ENCODE assay signal across 11 cellular contexts in genomic region chr14:103023881-103024473, GRCh38. TPM values are rescaled to one million over a fixed set of nuclear protein-coding genes. Genes with fewer than 3 reads are reported as not detected.
DNase-seq lines count a peak whose midpoint lies in the region; ATAC-seq and FAIRE-seq lines count a peak whose summit lies in the region.
"Had no signal": no experiment of that assay in that cellular context is flagged by ENCODE, and none has a peak within 500 bp of the region (broad histone marks: within the 10 kb centered on the region; RNA-seq: fewer than 3 reads in every experiment).

No MANE protein-coding gene starts in this region.

- no peak overlapping the region for H2BK15ac ChIP-seq in mesendoderm (replicated peaks; ENCODE audit: low read depth)

- H3K9ac ChIP-seq in mesendoderm (ENCODE audit: low read length), result no peak overlapping the region

- H3K4me1 ChIP-seq in mesendoderm (ENCODE audit: control insufficient read depth, low read depth, low read length), result no peaks in the 10 kb centered on the region

- H3K36me3 ChIP-seq in mesendoderm (ENCODE audit: control insufficient read depth, insufficient read depth, low read length), result no peaks in the 10 kb centered on the region
- H3K36me3 ChIP-seq: cardiac muscle cell had no signal

- H4K5ac ChIP-seq in mesendoderm (ENCODE audit: low read length), result no peak overlapping the region

- DNase-seq in Right ventricle myocardium inferior (ENCODE audit: missing footprints) (peak; percentile 49), cardiac septum (ENCODE audit: low spot score) (no peak), dermis microvascular lymphatic vessel endothelial cell (ENCODE audit: low read depth in 2 of 2) (peak; percentile 52 to 83), mesendoderm (peak; percentile 25), urothelium cell line (ENCODE audit: low spot score) (peak; percentile 10), activated T-cell treated with anti-CD3 and anti-CD28 coated beads for 4 hours (no peak)
- DNase-seq: NCI-H187 treated with DMSO at 0.1 percent for 48 hours had no signal

- H3K79me1 ChIP-seq in mesendoderm (ENCODE audit: low read length), result peaks cover 38% of the 10 kb centered on the region

- H2AK5ac ChIP-seq in mesendoderm (ENCODE audit: low read length), result no peak overlapping the region

- H2BK5ac ChIP-seq in mesendoderm (ENCODE audit: low read length), result no peak overlapping the region

- FAIRE-seq in urothelium cell line (lab: Jason Lieb, UNC), result no peak

- ATAC-seq in Right ventricle myocardium inferior, result peak; percentile 45
- no peak for ATAC-seq in HG02938 (IDR thresholded peaks at IDR 0.05; ENCODE audit: unreplicated experiment)
- no peak for ATAC-seq in GM19351 (IDR thresholded peaks at IDR 0.05; ENCODE audit: unreplicated experiment)
- ATAC-seq: activated CD4-positive, CD25-positive, alpha-beta regulatory T cell treated with anti-CD3 and anti-CD28 coated beads, Interleukin-2, amount 50 U/mL, for 24 hours had no signal

- H3K4me3 ChIP-seq in mesendoderm (ENCODE audit: low read length), result no peak overlapping the region
- H3K4me3 ChIP-seq: cardiac muscle cell had no signal

- H3K18ac ChIP-seq in mesendoderm (ENCODE audit: low read length), result no peak overlapping the region

- peaks cover 48% of the 10 kb centered on the region for H3K79me2 ChIP-seq in mesendoderm (ENCODE audit: control insufficient read depth, insufficient read depth, low read length)

- H3K4me2 ChIP-seq in mesendoderm (ENCODE audit: low read length), result no peak overlapping the region

- no peak overlapping the region for H3K27ac ChIP-seq in mesendoderm (ENCODE audit: low read depth, low read length)
- H3K27ac ChIP-seq: cardiac muscle cell had no signal

- H2BK120ac ChIP-seq in mesendoderm (ENCODE audit: low read depth, low read length), result no peak overlapping the region

- H3K27me3 ChIP-seq in mesendoderm (ENCODE audit: insufficient read depth, low read length, poor library complexity), result no peaks in the 10 kb centered on the region
- H3K27me3 ChIP-seq: cardiac muscle cell had no signal

- intact Hi-C loops in Right ventricle myocardium inferior (cut with DNase I), result no loop called here
- intact Hi-C loops in cardiac septum (cut with DNase I), result loop anchor here (5.0 kb wide), 1 partner anchor 33 kb away; the partner anchor contains the start of gene CDC42BPB

- H4K8ac ChIP-seq in mesendoderm (ENCODE audit: low read depth, low read length), result no peak overlapping the region

- no peak overlapping the region for H3K23ac ChIP-seq in mesendoderm (ENCODE audit: low read length)

- no peak overlapping the region for H3K56ac ChIP-seq in mesendoderm (ENCODE audit: low read length)

- no peak overlapping the region for H3K4ac ChIP-seq in mesendoderm (ENCODE audit: low read depth, low read length)

- no CpG with 5 or more reads among the region's 15 CpGs for WGBS in mesendoderm (ENCODE audit: extremely low coverage, insufficient coverage, low lambda C conversion rate)

RNA-seq across cellular contexts. Expression of gene CDC42BPB, which starts 33.4 kb away (rescaled TPM):
- total RNA-seq in Right ventricle myocardium inferior, result 68.9 TPM
- 81.8 TPM for total RNA-seq in cardiac septum
- 89.3 and 127 TPM in 2 replicates for total RNA-seq in dermis microvascular lymphatic vessel endothelial cell
- polyA plus RNA-seq in mesendoderm (2013, experiment 1 of 2), result 49.9 TPM
- polyA plus RNA-seq in mesendoderm (2013, experiment 2 of 2), result 48.4 TPM

Comparison
In these comparisons a context has a peak if more than half of its experiments do, and no peak if none do; other contexts are left out.
1. DNase-seq: peak in Right ventricle myocardium inferior (single experiment), dermis microvascular lymphatic vessel endothelial cell (2 of 2), mesendoderm (single experiment) and urothelium cell line (single experiment); none in cardiac septum (single experiment) and activated T-cell treated with anti-CD3 and anti-CD28 coated beads for 4 hours (single experiment).